In genomic region chr9:133184971-133185370, GRCh38 we compare ENCODE assay signal across 8 cellular contexts. TPM values are rescaled to one million over a fixed set of nuclear protein-coding genes. Genes with fewer than 3 reads are reported as not detected.
DNase-seq lines count a peak whose midpoint lies in the region; ATAC-seq and TF ChIP-seq lines count a peak whose summit lies in the region.

No MANE protein-coding gene starts in this region.

- no peak overlapping the region for H3K27ac Mint-ChIP-seq in memory B cell

- DNase-seq in stimulated activated CD4-positive, alpha-beta T cell treated with anti-CD3 and anti-CD28 coated beads, Interleukin-12 subunit alpha, Interleukin-12 subunit beta, amount 100 ng/mL, for 48 hours (ENCODE audit: low read depth in 2 of 3, low spot score in 1 of 3): peak; percentile 22 to 55 (median 40)
- no peak for DNase-seq in stimulated activated CD4-positive, alpha-beta T cell treated with anti-CD3 and anti-CD28 coated beads, Interleukin-4, amount 100 ng/mL, for 1 hour
- DNase-seq in NCI-H1417 (lab: John Stamatoyannopoulos, UW) (peak; percentile 51 to 91 (median 73)), memory B cell (ENCODE audit: low spot score in 2 of 2) (no peak), transverse colon (peak; percentile 42)
- peak in 2 of 3 donors; percentile 6 to 15 for DNase-seq in effector memory CD4-positive, alpha-beta T cell

- no peaks in the 10 kb centered on the region for H3K36me3 Mint-ChIP-seq in memory B cell

- TF ChIP-seq EP300 in transverse colon (IDR thresholded peaks at IDR 0.05; ENCODE audit: low read depth): no peak

- no peaks in the 10 kb centered on the region for H3K9me3 Mint-ChIP-seq in memory B cell

- ATAC-seq in memory B cell (ENCODE audit: low read depth): peak; percentile 46
- no peak for ATAC-seq in HG02588 (IDR thresholded peaks at IDR 0.05; ENCODE audit: unreplicated experiment)

- no peaks in the 10 kb centered on the region for H4K20me1 ChIP-seq in SU-DHL-6 (ENCODE audit: low read depth, low read length)

- intact Hi-C loops in transverse colon (cut with DNase I; ENCODE audit: low total_unique reads): loop anchor here (10.0 kb wide), 1 partner anchor 300 kb away; no protein-coding TSS in a partner anchor

- peaks cover 16% of the 10 kb centered on the region for H3K27me3 Mint-ChIP-seq in memory B cell

- 5 to 8% methylated on average over 7 of the region's 8 CpGs for WGBS in transverse colon (ENCODE audit: low coverage in 1 of 2), 2 donors

- TF ChIP-seq CTCF in SU-DHL-6 (IDR thresholded peaks at IDR 0.05; ENCODE audit: insufficient read depth, low read length, poor library complexity, severe bottlenecking) (peak; percentile 9), transverse colon (IDR thresholded peaks at IDR 0.05) (peak; percentile 52 to 77 (median 55))

- H3K4me3 ChIP-seq in SU-DHL-6 (ENCODE audit: insufficient read depth, low read length, poor library complexity, severe bottlenecking) (no peak overlapping the region), transverse colon (no peak overlapping the region)
- no peak overlapping the region for H3K4me3 ChIP-seq in effector memory CD4-positive, alpha-beta T cell (ENCODE audit: insufficient read depth, low read depth, low read length, poor library complexity, severe bottlenecking)

- H3F3A ChIP-seq in SU-DHL-6 (ENCODE audit: insufficient read depth): no peaks in the 10 kb centered on the region

- no peak for TF ChIP-seq POLR2A in transverse colon (IDR thresholded peaks at IDR 0.05)

- in situ Hi-C loops in transverse colon (cut with MboI; ENCODE audit: low pct_ligation_motif_present in 1 of 4, low pct_unique_long_range_greater_than_20kb in 1 of 4, low sequenced_read_pairs in 3 of 4): loop anchor here (5.0 to 25.0 kb wide), 4 partner anchors 137 to 302 kb away; partner anchors contain the start of gene SLC2A6 (in 1 of the 4)

- no peak overlapping the region for H3K9ac ChIP-seq in SU-DHL-6 (ENCODE audit: low read length)

- no peaks in the 10 kb centered on the region for H3K27me3 ChIP-seq in SU-DHL-6 (ENCODE audit: low read length)
- H3K27me3 ChIP-seq in effector memory CD4-positive, alpha-beta T cell (replicated peaks; ENCODE audit: control insufficient read depth, insufficient read depth, low read length, poor library complexity, severe bottlenecking): peaks cover 12% of the 10 kb centered on the region
- peaks cover 19% of the 10 kb centered on the region for H3K27me3 ChIP-seq in transverse colon

- no peak overlapping the region for H3K4me3 Mint-ChIP-seq in memory B cell

- H3K27ac ChIP-seq in SU-DHL-6 (ENCODE audit: low read depth, low read length) (no peak overlapping the region), transverse colon (no peak overlapping the region)
- no peak overlapping the region for H3K27ac ChIP-seq in effector memory CD4-positive, alpha-beta T cell (ENCODE audit: insufficient read depth, low read length, poor library complexity, severe bottlenecking)

- H3K36me3 ChIP-seq in SU-DHL-6 (ENCODE audit: low read length) (no peaks in the 10 kb centered on the region), transverse colon (no peaks in the 10 kb centered on the region)
- H3K36me3 ChIP-seq in effector memory CD4-positive, alpha-beta T cell (ENCODE audit: control insufficient read depth, insufficient read depth, low read length): no peaks in the 10 kb centered on the region

- no peaks in the 10 kb centered on the region for H3K79me2 ChIP-seq in SU-DHL-6 (ENCODE audit: insufficient read depth, low read length)

- peaks cover 8% of the 10 kb centered on the region for H3K4me1 Mint-ChIP-seq in memory B cell

- no peaks in the 10 kb centered on the region for H3K4me1 ChIP-seq in effector memory CD4-positive, alpha-beta T cell (ENCODE audit: control insufficient read depth, insufficient read depth, low read length, poor library complexity, severe bottlenecking)
- H3K4me1 ChIP-seq in transverse colon: peaks cover 0 to 10% (median 2%) of the 10 kb centered on the region in 4 donors

- no peaks in the 10 kb centered on the region for H3K9me2 ChIP-seq in SU-DHL-6 (replicated peaks; ENCODE audit: insufficient read depth, low read length)

- H3K9me3 ChIP-seq in SU-DHL-6 (ENCODE audit: insufficient read depth, low read length) (no peaks in the 10 kb centered on the region), transverse colon (no peaks in the 10 kb centered on the region)
- no peaks in the 10 kb centered on the region for H3K9me3 ChIP-seq in effector memory CD4-positive, alpha-beta T cell (ENCODE audit: control insufficient read depth, low read length)

- H3K4me2 ChIP-seq in SU-DHL-6 (ENCODE audit: low read depth, low read length, poor library complexity, severe bottlenecking): no peak overlapping the region

- no peak overlapping the region for H2AFZ ChIP-seq in SU-DHL-6 (ENCODE audit: low read depth, low read length, severe bottlenecking)

RNA-seq across cellular contexts. Expression of gene GBGT1, which starts 21.3 kb away (rescaled TPM):
- total RNA-seq in transverse colon: 10 to 100 TPM in 3 of 4 donors, 1 to 10 TPM in 1; 4.1 to 15.7 (median 11.8) TPM

RNA-seq across cellular contexts. Expression of gene OBP2B, which starts 24.1 kb away (rescaled TPM):
- not detected for total RNA-seq in transverse colon

Comparison
In these comparisons a context has a peak if more than half of its experiments do, and no peak if none do; other contexts are left out.
1. DNase-seq: peak in stimulated activated CD4-positive, alpha-beta T cell treated with anti-CD3 and anti-CD28 coated beads, Interleukin-12 subunit alpha, Interleukin-12 subunit beta, amount 100 ng/mL, for 48 hours (3 of 3), NCI-H1417 (3 of 3), effector memory CD4-positive, alpha-beta T cell (2 of 3) and transverse colon (single experiment); none in stimulated activated CD4-positive, alpha-beta T cell treated with anti-CD3 and anti-CD28 coated beads, Interleukin-4, amount 100 ng/mL, for 1 hour (single experiment) and memory B cell (0 of 2).